ENCODE assay signal across 36 cellular contexts in genomic region chrX:139972113-139972512, GRCh38. TPM values are rescaled to one million over a fixed set of nuclear protein-coding genes. Genes with fewer than 3 reads are reported as not detected.
"Had no signal": no experiment of that assay in that cellular context is flagged by ENCODE, and none has a peak within 500 bp of the region (broad histone marks: within the 10 kb centered on the region; RNA-seq: fewer than 3 reads in every experiment).

No MANE protein-coding gene starts in this region.

- H3K4me1 Mint-ChIP-seq: activated B cell treated with CpG ODN at 0.5 μM for 24 hours; activated CD4-positive, alpha-beta T cell treated with anti-CD3 and anti-CD28 coated beads, Interleukin-2, amount 10 ng/mL, durations not matched to agents 24 days and 14 days; activated naive CD8-positive, alpha-beta T cell treated with anti-CD3 and anti-CD28 coated beads for 36 hours; brain; central memory CD8-positive, alpha-beta T cell had no signal

- H3K27ac Mint-ChIP-seq: activated B cell treated with CpG ODN at 0.5 μM for 24 hours; activated CD4-positive, alpha-beta memory T cell treated with anti-CD3 and anti-CD28 coated beads for 36 hours; activated CD4-positive, alpha-beta T cell treated with anti-CD3 and anti-CD28 coated beads, Interleukin-2, amount 10 ng/mL, durations not matched to agents 24 days and 14 days; activated CD8-positive, alpha-beta T cell treated with anti-CD3 and anti-CD28 coated beads for 36 hours; activated naive CD4-positive, alpha-beta T cell treated with anti-CD3 and anti-CD28 coated beads, Interleukin-2, amount 50 U/mL, for 72 hours; activated naive CD8-positive, alpha-beta T cell treated with anti-CD3 and anti-CD28 coated beads for 36 hours; activated T-cell treated with anti-CD3 and anti-CD28 coated beads, Interleukin-2, amount 50 U/mL, for 24 hours; activated T-helper 2 cell treated with anti-CD3 and anti-CD28 coated beads, Interferon-gamma antibody, Interleukin-2, Interleukin-4, amounts not matched to agents 10 μg/mL and 5 μg/mL and 100 μg/mL, durations not matched to agents 14 hours and 24 hours and 36 hours; brain; T-helper 1 cell treated with Interleukin-12 subunit alpha and Interleukin-12 subunit beta and Interleukin-4 antibody, amounts not matched to agents 30 μg/mL and 1 μg/mL, for 36 hours; T-helper 2 cell treated with Interferon-gamma antibody and Interleukin-4, amounts not matched to agents 5 μg/mL and 100 μg/mL, for 36 hours had no signal

- FAIRE-seq: TTC549 had no signal

- H3K27me3 Mint-ChIP-seq: brain had no signal

- H3K9me3 Mint-ChIP-seq: activated B cell treated with CpG ODN at 0.5 μM for 24 hours; activated CD4-positive, alpha-beta memory T cell treated with anti-CD3 and anti-CD28 coated beads for 36 hours; activated CD4-positive, alpha-beta T cell treated with anti-CD3 and anti-CD28 coated beads, Interleukin-2, amount 10 ng/mL, durations not matched to agents 24 days and 14 days; activated CD8-positive, alpha-beta T cell treated with anti-CD3 and anti-CD28 coated beads for 36 hours; activated naive CD4-positive, alpha-beta T cell treated with anti-CD3 and anti-CD28 coated beads, Interleukin-2, amount 50 U/mL, for 72 hours; activated naive CD8-positive, alpha-beta T cell treated with anti-CD3 and anti-CD28 coated beads for 36 hours; activated T-cell treated with anti-CD3 and anti-CD28 coated beads, Interleukin-2, amount 50 U/mL, for 24 hours; activated T-helper 2 cell treated with anti-CD3 and anti-CD28 coated beads, Interferon-gamma antibody, Interleukin-2, Interleukin-4, amounts not matched to agents 10 μg/mL and 5 μg/mL and 100 μg/mL, durations not matched to agents 14 hours and 24 hours and 36 hours; central memory CD8-positive, alpha-beta T cell; T-helper 1 cell treated with Interleukin-12 subunit alpha and Interleukin-12 subunit beta and Interleukin-4 antibody, amounts not matched to agents 30 μg/mL and 1 μg/mL, for 36 hours; T-helper 2 cell treated with Interferon-gamma antibody and Interleukin-4, amounts not matched to agents 5 μg/mL and 100 μg/mL, for 36 hours had no signal

- H3K27me3 ChIP-seq: cardiac muscle cell had no signal

- H3K36me3 Mint-ChIP-seq: activated CD4-positive, alpha-beta memory T cell treated with anti-CD3 and anti-CD28 coated beads for 36 hours; activated naive CD4-positive, alpha-beta T cell treated with anti-CD3 and anti-CD28 coated beads, Interleukin-2, amount 50 U/mL, for 72 hours; activated naive CD8-positive, alpha-beta T cell treated with anti-CD3 and anti-CD28 coated beads for 36 hours; brain had no signal

- DNase-seq: activated B cell treated with CpG ODN at 0.5 μM for 24 hours; activated CD4-positive, alpha-beta memory T cell treated with anti-CD3 and anti-CD28 coated beads for 36 hours; activated CD4-positive, alpha-beta T cell treated with anti-CD3 and anti-CD28 coated beads for 4 hours; activated CD4-positive, alpha-beta T cell treated with anti-CD3 and anti-CD28 coated beads, Interleukin-2, amount 10 ng/mL, durations not matched to agents 24 days and 14 days; activated CD4-positive, alpha-beta T cell treated with anti-CD3 and anti-CD28 coated beads, Interleukin-2, amount 50 U/mL, for 1 hour; activated CD4-positive, alpha-beta T cell treated with anti-CD3 and anti-CD28 coated beads, Interleukin-2, amount 50 U/mL, for 4 hours; activated CD4-positive, CD25-positive, alpha-beta regulatory T cell treated with anti-CD3 and anti-CD28 coated beads, Interleukin-2, amount 50 U/mL, for 72 hours; activated CD8-positive, alpha-beta memory T cell treated with anti-CD3 and anti-CD28 coated beads, Interleukin-2, amount 50 U/mL, for 4 hours; activated CD8-positive, alpha-beta T cell treated with anti-CD3 and anti-CD28 coated beads for 36 hours; activated effector memory CD4-positive, alpha-beta T cell treated with Interleukin-2 at 50 U/mL for 16 hours; activated gamma-delta T cell; activated naive CD4-positive, alpha-beta T cell treated with anti-CD3 and anti-CD28 coated beads, Interleukin-2, amount 50 U/mL, for 16 hours; activated naive CD4-positive, alpha-beta T cell treated with Interleukin-2 at 50 U/mL for 16 hours; activated naive CD8-positive, alpha-beta T cell treated with anti-CD3 and anti-CD28 coated beads for 36 hours; activated T-cell treated with anti-CD3 and anti-CD28 coated beads, Interleukin-2, amount 50 U/mL, for 24 hours; activated T-cell treated with anti-CD3 and anti-CD28 coated beads, Interleukin-2, amount 50 U/mL, for 48 hours; adrenal gland; amniotic stem cell; aorta; caudate nucleus; cerebellar nuclear complex; T-helper 1 cell; T-helper 2 cell; T-helper 9 cell had no signal

- ATAC-seq: activated CD8-positive, alpha-beta T cell treated with anti-CD3 and anti-CD28 coated beads for 36 hours; activated naive CD4-positive, alpha-beta T cell treated with anti-CD3 and anti-CD28 coated beads, Interleukin-2, amount 50 U/mL, for 72 hours had no signal

- H3K9me3 ChIP-seq: adrenal gland had no signal

- H3K27ac ChIP-seq: adrenal gland, cardiac muscle cell, VCaP had no signal

- H3K4me3 ChIP-seq: adrenal gland, cardiac muscle cell had no signal

- H3K4me1 ChIP-seq: adrenal gland had no signal

- H3K36me3 ChIP-seq: adrenal gland, cardiac muscle cell had no signal

- H3K4me3 Mint-ChIP-seq: activated B cell treated with CpG ODN at 0.5 μM for 24 hours; activated CD4-positive, alpha-beta memory T cell treated with anti-CD3 and anti-CD28 coated beads for 36 hours; activated CD4-positive, alpha-beta T cell treated with anti-CD3 and anti-CD28 coated beads, Interleukin-2, amount 10 ng/mL, durations not matched to agents 24 days and 14 days; activated CD8-positive, alpha-beta T cell treated with anti-CD3 and anti-CD28 coated beads for 36 hours; activated naive CD8-positive, alpha-beta T cell treated with anti-CD3 and anti-CD28 coated beads for 36 hours; activated T-cell treated with anti-CD3 and anti-CD28 coated beads, Interleukin-2, amount 50 U/mL, for 24 hours; brain; central memory CD8-positive, alpha-beta T cell; T-helper 1 cell treated with Interleukin-12 subunit alpha and Interleukin-12 subunit beta and Interleukin-4 antibody, amounts not matched to agents 30 μg/mL and 1 μg/mL, for 36 hours; T-helper 2 cell treated with Interferon-gamma antibody and Interleukin-4, amounts not matched to agents 5 μg/mL and 100 μg/mL, for 36 hours had no signal

RNA-seq across cellular contexts. Expression of gene CXorf66, which starts 6.8 kb away (rescaled TPM):
- total RNA-seq: activated B cell treated with CpG ODN at 0.5 μM for 24 hours; activated CD4-positive, alpha-beta memory T cell treated with anti-CD3 and anti-CD28 coated beads for 36 hours; activated CD4-positive, alpha-beta T cell treated with anti-CD3 and anti-CD28 coated beads, Interleukin-2, amount 10 ng/mL, durations not matched to agents 24 days and 14 days; activated CD8-positive, alpha-beta memory T cell treated with anti-CD3 and anti-CD28 coated beads for 36 hours; activated CD8-positive, alpha-beta T cell treated with anti-CD3 and anti-CD28 coated beads for 36 hours; activated naive CD4-positive, alpha-beta T cell treated with anti-CD3 and anti-CD28 coated beads, Interleukin-2, amount 50 U/mL, for 72 hours; activated naive CD8-positive, alpha-beta T cell treated with anti-CD3 and anti-CD28 coated beads for 36 hours; activated T-helper 2 cell treated with anti-CD3 and anti-CD28 coated beads, Interferon-gamma antibody, Interleukin-2, Interleukin-4, amounts not matched to agents 10 μg/mL and 5 μg/mL and 100 μg/mL, durations not matched to agents 14 hours and 24 hours and 36 hours; adrenal gland; aorta; bronchial epithelial cell; cardiac muscle cell; chondrocyte had no signal
- polyA plus RNA-seq: adrenal gland, aorta, cardiac muscle cell had no signal
